In the genomic region with DNA sequence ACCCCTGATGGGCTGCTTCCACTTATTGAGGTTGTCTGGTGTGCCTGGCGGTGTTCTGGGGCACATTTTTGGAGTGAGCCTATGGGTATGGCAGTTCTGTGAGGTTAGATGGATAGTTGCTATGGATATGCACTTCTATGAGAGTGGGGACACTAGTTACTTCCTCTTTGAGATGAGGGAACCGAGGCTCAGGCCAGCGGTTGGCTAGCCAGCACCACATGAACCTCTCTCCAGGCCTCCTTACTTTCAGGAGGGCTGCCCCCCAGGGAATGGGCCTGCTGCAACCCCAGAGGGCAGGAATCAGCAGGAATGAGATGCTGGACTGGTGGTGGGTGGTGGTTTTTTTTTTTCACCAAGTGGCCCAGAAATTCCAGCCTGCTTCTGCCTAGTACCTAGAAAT, we compare ENCODE assay signal across 15 cellular contexts.
"Had no signal": no experiment of that assay in that cellular context is flagged by ENCODE, and none has a peak within 500 bp of the region (broad histone marks: within the 10 kb centered on the region; RNA-seq: fewer than 3 reads in every experiment).

No MANE protein-coding gene starts in this region.

- H3K36me3 ChIP-seq: ovary had no signal

- H3K27me3 Mint-ChIP-seq: activated CD4-positive, alpha-beta memory T cell treated with anti-CD3 and anti-CD28 coated beads, Interleukin-2, amount 10 ng/mL, durations not matched to agents 7 days and 5 days; activated CD4-positive, alpha-beta T cell treated with anti-CD3 and anti-CD28 coated beads for 36 hours; activated naive CD8-positive, alpha-beta T cell had no signal

- H3K27ac ChIP-seq: lower lobe of right lung, ovary, thyroid gland had no signal

- H3K9me3 ChIP-seq: lower lobe of right lung, ovary, thyroid gland had no signal

- DNase-seq: activated CD4-positive, alpha-beta memory T cell treated with anti-CD3 and anti-CD28 coated beads, Interleukin-2, amount 10 ng/mL, durations not matched to agents 7 days and 5 days; activated gamma-delta T cell treated with Interleukin-2 at 50 U/mL for 16 hours; activated T-cell treated with anti-CD3 and anti-CD28 coated beads, Interleukin-2, amount 50 U/mL, for 4 hours; amniotic stem cell; endodermal cell; immature natural killer cell; left cardiac atrium; lower lobe of right lung; stimulated activated CD4-positive, alpha-beta T cell treated with anti-CD3 and anti-CD28 coated beads, Interleukin-12 subunit alpha, Interleukin-12 subunit beta, amount 100 ng/mL, for 4 hours; thyroid gland had no signal

- ATAC-seq: activated CD4-positive, alpha-beta T cell treated with anti-CD3 and anti-CD28 coated beads for 36 hours; activated T-cell treated with anti-CD3 and anti-CD28 coated beads, Interleukin-2, amount 50 U/mL, for 4 hours; left cardiac atrium; lower lobe of right lung; stimulated activated effector memory CD8-positive, alpha-beta T cell treated with anti-CD3 and anti-CD28 coated beads, Interleukin-12 subunit alpha, Interleukin-12 subunit beta, amount 100 ng/mL, for 72 hours had no signal

- H3K36me3 Mint-ChIP-seq: activated naive CD8-positive, alpha-beta T cell had no signal

- H3K27me3 ChIP-seq: dorsolateral prefrontal cortex, ovary, thyroid gland had no signal

- H3K4me3 ChIP-seq: dorsolateral prefrontal cortex, lower lobe of right lung, ovary, thyroid gland had no signal

- H3K9me3 Mint-ChIP-seq: activated CD4-positive, alpha-beta memory T cell treated with anti-CD3 and anti-CD28 coated beads, Interleukin-2, amount 10 ng/mL, durations not matched to agents 7 days and 5 days; activated T-cell treated with anti-CD3 and anti-CD28 coated beads, Interleukin-2, amount 50 U/mL, for 4 hours; endodermal cell; immature natural killer cell; stimulated activated effector memory CD8-positive, alpha-beta T cell treated with anti-CD3 and anti-CD28 coated beads, Interleukin-12 subunit alpha, Interleukin-12 subunit beta, amount 100 ng/mL, for 72 hours had no signal

- H3K27ac Mint-ChIP-seq: activated CD4-positive, alpha-beta memory T cell treated with anti-CD3 and anti-CD28 coated beads, Interleukin-2, amount 10 ng/mL, durations not matched to agents 7 days and 5 days; activated CD4-positive, alpha-beta T cell treated with anti-CD3 and anti-CD28 coated beads for 36 hours; activated naive CD8-positive, alpha-beta T cell; endodermal cell; immature natural killer cell; stimulated activated effector memory CD8-positive, alpha-beta T cell treated with anti-CD3 and anti-CD28 coated beads, Interleukin-12 subunit alpha, Interleukin-12 subunit beta, amount 100 ng/mL, for 72 hours had no signal

- H3K4me3 Mint-ChIP-seq: activated CD4-positive, alpha-beta memory T cell treated with anti-CD3 and anti-CD28 coated beads, Interleukin-2, amount 10 ng/mL, durations not matched to agents 7 days and 5 days; activated CD4-positive, alpha-beta T cell treated with anti-CD3 and anti-CD28 coated beads for 36 hours; activated naive CD8-positive, alpha-beta T cell; activated T-cell treated with anti-CD3 and anti-CD28 coated beads, Interleukin-2, amount 50 U/mL, for 4 hours; endodermal cell; immature natural killer cell; stimulated activated effector memory CD8-positive, alpha-beta T cell treated with anti-CD3 and anti-CD28 coated beads, Interleukin-12 subunit alpha, Interleukin-12 subunit beta, amount 100 ng/mL, for 72 hours had no signal
